Comparison of ENCODE assay signal across 31 cellular contexts in genomic region chr7:53988376-53988775, GRCh38.
"Had no signal": no experiment of that assay in that cellular context is flagged by ENCODE, and none has a peak within 500 bp of the region (broad histone marks: within the 10 kb centered on the region; RNA-seq: fewer than 3 reads in every experiment).

No MANE protein-coding gene starts in this region.

- FAIRE-seq: RCC 7860 had no signal

- H3K27me3 Mint-ChIP-seq: T-cell, T-helper 17 cell had no signal

- H3K36me3 Mint-ChIP-seq: T-cell had no signal

- ATAC-seq: Panc1, Right ventricle myocardium inferior, SK-N-SH treated with all-trans-retinoic acid at 6 μM for 48 hours, T-cell, T-helper 17 cell had no signal

- H3K27ac Mint-ChIP-seq: T-cell, T-helper 17 cell had no signal

- H3K4me1 ChIP-seq: SJCRH30 had no signal

- H3K27me3 ChIP-seq: SJCRH30 had no signal

- H3K36me3 ChIP-seq: SJCRH30 had no signal

- H3K9me3 ChIP-seq: SJCRH30 had no signal

- H3K4me3 ChIP-seq: PC-9, SJCRH30, SK-N-MC had no signal

- H3K4me1 Mint-ChIP-seq: T-cell, T-helper 17 cell had no signal

- H3K4me2 ChIP-seq: PC-9 had no signal

- H3K4me3 Mint-ChIP-seq: T-cell, T-helper 17 cell had no signal

- H3K27ac ChIP-seq: PC-9, RWPE1, SJCRH30, SK-N-MC had no signal

- H2AFZ ChIP-seq: PC-9 had no signal

- DNase-seq: MM.1S, MV-4-11, NCI-H1092, NCI-H1105, NCI-H1417 treated with DMSO at 0.1 percent for 48 hours, NCI-H1436 treated with DMSO at 0.1 percent for 48 hours, NCI-H1694 treated with DMSO at 0.1 percent for 48 hours, NCI-H187 treated with DMSO at 0.1 percent for 48 hours, NCI-H2029, NCI-H2081, NCI-H2171 treated with DMSO at 0.1 percent for 48 hours, NCI-H226, NCI-H446 treated with DMSO at 0.1 percent for 48 hours, NCI-H510A, NCI-H524, NCI-H526, NCI-H69, NCI-H748 treated with DMSO at 0.1 percent for 48 hours, NCI-H82, PC-9, SHP77, SIG-M5, SJCRH30, T-cell, T-helper 17 cell had no signal
